9 cellular contexts compared by ENCODE assay signal in the genomic region with DNA sequence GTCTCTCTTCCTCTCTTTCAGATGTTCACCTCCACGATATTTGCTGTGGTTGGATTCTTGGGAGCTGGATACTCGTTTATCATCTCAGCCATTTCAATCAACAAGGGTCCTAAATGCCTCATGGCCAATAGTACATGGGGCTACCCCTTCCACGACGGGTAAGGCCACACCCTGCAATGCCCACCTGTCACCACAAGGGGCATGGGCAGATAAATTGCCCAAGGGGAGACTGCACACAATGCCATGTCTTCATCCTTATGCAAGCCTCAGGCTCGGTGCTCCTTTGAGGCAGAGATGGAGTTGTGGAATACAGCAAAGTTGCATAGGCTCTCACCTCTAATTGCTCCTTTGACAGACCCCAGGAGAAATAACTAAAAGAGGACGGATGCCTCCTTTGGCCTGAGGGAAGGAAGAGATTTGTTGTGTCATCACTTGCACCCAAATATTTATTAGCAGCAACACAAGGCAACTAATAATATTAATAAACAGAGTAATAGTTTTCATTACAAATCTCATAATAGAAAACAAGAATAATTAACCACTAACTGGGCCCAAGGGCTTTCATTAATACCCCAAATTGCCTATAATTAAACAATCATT. TPM values are rescaled to one million over a fixed set of nuclear protein-coding genes. Genes with fewer than 3 reads are reported as not detected.
DNase-seq lines count a peak whose midpoint lies in the region; ATAC-seq and TF ChIP-seq lines count a peak whose summit lies in the region.
"Had no signal": no experiment of that assay in that cellular context is flagged by ENCODE, and none has a peak within 500 bp of the region (broad histone marks: within the 10 kb centered on the region; RNA-seq: fewer than 3 reads in every experiment).

No MANE protein-coding gene starts in this region.

- H3K4me3 Mint-ChIP-seq in natural killer cell = no peak overlapping the region

- H3K36me3 Mint-ChIP-seq in natural killer cell = no peaks in the 10 kb centered on the region

- ATAC-seq in GM19035 (IDR thresholded peaks at IDR 0.05; ENCODE audit: unreplicated experiment) (peak; percentile 58), HG03521 (IDR thresholded peaks at IDR 0.05; ENCODE audit: unreplicated experiment) (peak; percentile 87), natural killer cell (peak; percentile 50 to 69 (median 57)), GM21576 (IDR thresholded peaks at IDR 0.05; ENCODE audit: unreplicated experiment) (no peak)

- no peaks in the 10 kb centered on the region for H3K4me1 Mint-ChIP-seq in natural killer cell

- H3K27ac Mint-ChIP-seq in natural killer cell = no peak overlapping the region

- DNase-seq in COR-L47 (lab: John Stamatoyannopoulos, UW) (peak; percentile 13), natural killer cell (no peak), NCI-H345 (lab: John Stamatoyannopoulos, UW) (no peak), cerebellar nuclear complex (lab: John Stamatoyannopoulos, UW) (no peak)
- DNase-seq in activated CD8-positive, alpha-beta memory T cell treated with anti-CD3 and anti-CD28 coated beads for 24 hours = peak; percentile 61

- H3K9me3 Mint-ChIP-seq in natural killer cell = no peaks in the 10 kb centered on the region

- H3K27me3 Mint-ChIP-seq in natural killer cell (ENCODE audit: low read depth in 2 of 2) = peaks cover 10 to 22% of the 10 kb centered on the region in 2 donors

- intact Hi-C loops in natural killer cell (cut with micrococcal nuclease) = loop anchor here (10.0 kb wide), 1 partner anchor 363 kb away; the partner anchor contains the start of gene HPS3

- peak; percentile 48 for TF ChIP-seq CTCF in natural killer cell (IDR thresholded peaks at IDR 0.05)

RNA-seq across cellular contexts. Expression of gene TM4SF4, which starts 13.2 kb away (rescaled TPM):
- total RNA-seq in natural killer cell = not detected
- total RNA-seq: subcutaneous adipose tissue had no signal

Comparison
In these comparisons a context has a peak if more than half of its experiments do, and no peak if none do; other contexts are left out.
1. DNase-seq: peak in COR-L47 (single experiment) and activated CD8-positive, alpha-beta memory T cell treated with anti-CD3 and anti-CD28 coated beads for 24 hours (single experiment); none in natural killer cell (single experiment), NCI-H345 (single experiment) and cerebellar nuclear complex (0 of 2).